Comparison of ENCODE assay signal across 1 cellular context in the genomic region with DNA sequence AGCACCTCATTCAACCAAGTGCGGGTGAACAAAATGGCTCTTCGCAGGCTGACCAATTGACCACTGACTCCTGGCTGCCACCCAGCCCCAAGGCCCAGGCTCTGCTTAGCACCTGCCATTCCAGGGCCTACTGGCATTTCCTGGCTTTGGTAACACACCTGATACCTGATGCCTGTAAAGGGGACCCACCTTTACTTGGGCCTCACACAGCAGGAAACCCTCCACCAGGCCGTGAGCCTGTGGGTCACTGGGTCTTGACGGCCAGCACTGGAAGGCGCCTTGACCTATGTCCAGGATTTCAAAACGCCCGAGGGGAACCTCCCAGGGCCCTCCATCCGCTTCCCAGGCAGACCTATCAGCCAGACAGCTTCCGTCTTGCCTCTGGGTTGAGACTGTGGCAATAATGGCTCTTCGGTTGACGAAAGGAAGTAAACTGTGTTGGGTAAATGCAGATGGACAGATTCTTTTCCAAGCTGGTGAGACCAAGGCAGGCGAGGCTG.
TF ChIP-seq lines count a peak whose summit lies in the region.

No MANE protein-coding gene starts in this region.

TF ChIP-seq in GM12878, 131 proteins besides CTCF, POLR2A, EP300 and RAD21:
- TF ChIP-seq, protein P1, sequence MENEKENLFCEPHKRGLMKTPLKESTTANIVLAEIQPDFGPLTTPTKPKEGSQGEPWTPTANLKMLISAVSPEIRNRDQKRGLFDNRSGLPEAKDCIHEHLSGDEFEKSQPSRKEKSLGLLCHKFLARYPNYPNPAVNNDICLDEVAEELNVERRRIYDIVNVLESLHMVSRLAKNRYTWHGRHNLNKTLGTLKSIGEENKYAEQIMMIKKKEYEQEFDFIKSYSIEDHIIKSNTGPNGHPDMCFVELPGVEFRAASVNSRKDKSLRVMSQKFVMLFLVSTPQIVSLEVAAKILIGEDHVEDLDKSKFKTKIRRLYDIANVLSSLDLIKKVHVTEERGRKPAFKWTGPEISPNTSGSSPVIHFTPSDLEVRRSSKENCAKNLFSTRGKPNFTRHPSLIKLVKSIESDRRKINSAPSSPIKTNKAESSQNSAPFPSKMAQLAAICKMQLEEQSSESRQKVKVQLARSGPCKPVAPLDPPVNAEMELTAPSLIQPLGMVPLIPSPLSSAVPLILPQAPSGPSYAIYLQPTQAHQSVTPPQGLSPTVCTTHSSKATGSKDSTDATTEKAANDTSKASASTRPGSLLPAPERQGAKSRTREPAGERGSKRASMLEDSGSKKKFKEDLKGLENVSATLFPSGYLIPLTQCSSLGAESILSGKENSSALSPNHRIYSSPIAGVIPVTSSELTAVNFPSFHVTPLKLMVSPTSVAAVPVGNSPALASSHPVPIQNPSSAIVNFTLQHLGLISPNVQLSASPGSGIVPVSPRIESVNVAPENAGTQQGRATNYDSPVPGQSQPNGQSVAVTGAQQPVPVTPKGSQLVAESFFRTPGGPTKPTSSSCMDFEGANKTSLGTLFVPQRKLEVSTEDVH (IDR thresholded peaks at IDR 0.05; ENCODE audit: low read depth, partially characterized antibody), result no peak
- TF ChIP-seq TCF7 (IDR thresholded peaks at IDR 0.05; ENCODE audit: borderline replicate concordance) (no peak), KLF5 (IDR thresholded peaks at IDR 0.05; ENCODE audit: partially characterized antibody) (no peak), BCL11A (IDR thresholded peaks at IDR 0.05; ENCODE audit: low read depth, low read length) (no peak), SIN3A (IDR thresholded peaks at IDR 0.05; ENCODE audit: low read depth, low read length) (no peak), CHD1 (IDR thresholded peaks at IDR 0.05; ENCODE audit: low read depth, low read length) (no peak), NR2C1 (IDR thresholded peaks at IDR 0.05) (no peak), TAF1 (IDR thresholded peaks at IDR 0.05; ENCODE audit: borderline replicate concordance, low read depth, low read length) (no peak), KDM1A (IDR thresholded peaks at IDR 0.05; ENCODE audit: borderline replicate concordance) (no peak), NFYA (IDR thresholded peaks at IDR 0.05; ENCODE audit: borderline replicate concordance, low read depth, low read length) (no peak), IRF4 (IDR thresholded peaks at IDR 0.05; ENCODE audit: low read depth, low read length) (no peak)
- TF ChIP-seq, protein P2, sequence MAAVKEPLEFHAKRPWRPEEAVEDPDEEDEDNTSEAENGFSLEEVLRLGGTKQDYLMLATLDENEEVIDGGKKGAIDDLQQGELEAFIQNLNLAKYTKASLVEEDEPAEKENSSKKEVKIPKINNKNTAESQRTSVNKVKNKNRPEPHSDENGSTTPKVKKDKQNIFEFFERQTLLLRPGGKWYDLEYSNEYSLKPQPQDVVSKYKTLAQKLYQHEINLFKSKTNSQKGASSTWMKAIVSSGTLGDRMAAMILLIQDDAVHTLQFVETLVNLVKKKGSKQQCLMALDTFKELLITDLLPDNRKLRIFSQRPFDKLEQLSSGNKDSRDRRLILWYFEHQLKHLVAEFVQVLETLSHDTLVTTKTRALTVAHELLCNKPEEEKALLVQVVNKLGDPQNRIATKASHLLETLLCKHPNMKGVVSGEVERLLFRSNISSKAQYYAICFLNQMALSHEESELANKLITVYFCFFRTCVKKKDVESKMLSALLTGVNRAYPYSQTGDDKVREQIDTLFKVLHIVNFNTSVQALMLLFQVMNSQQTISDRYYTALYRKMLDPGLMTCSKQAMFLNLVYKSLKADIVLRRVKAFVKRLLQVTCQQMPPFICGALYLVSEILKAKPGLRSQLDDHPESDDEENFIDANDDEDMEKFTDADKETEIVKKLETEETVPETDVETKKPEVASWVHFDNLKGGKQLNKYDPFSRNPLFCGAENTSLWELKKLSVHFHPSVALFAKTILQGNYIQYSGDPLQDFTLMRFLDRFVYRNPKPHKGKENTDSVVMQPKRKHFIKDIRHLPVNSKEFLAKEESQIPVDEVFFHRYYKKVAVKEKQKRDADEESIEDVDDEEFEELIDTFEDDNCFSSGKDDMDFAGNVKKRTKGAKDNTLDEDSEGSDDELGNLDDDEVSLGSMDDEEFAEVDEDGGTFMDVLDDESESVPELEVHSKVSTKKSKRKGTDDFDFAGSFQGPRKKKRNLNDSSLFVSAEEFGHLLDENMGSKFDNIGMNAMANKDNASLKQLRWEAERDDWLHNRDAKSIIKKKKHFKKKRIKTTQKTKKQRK (IDR thresholded peaks at IDR 0.05; ENCODE audit: low read depth, low read length), result no peak
- TF ChIP-seq, protein P3, sequence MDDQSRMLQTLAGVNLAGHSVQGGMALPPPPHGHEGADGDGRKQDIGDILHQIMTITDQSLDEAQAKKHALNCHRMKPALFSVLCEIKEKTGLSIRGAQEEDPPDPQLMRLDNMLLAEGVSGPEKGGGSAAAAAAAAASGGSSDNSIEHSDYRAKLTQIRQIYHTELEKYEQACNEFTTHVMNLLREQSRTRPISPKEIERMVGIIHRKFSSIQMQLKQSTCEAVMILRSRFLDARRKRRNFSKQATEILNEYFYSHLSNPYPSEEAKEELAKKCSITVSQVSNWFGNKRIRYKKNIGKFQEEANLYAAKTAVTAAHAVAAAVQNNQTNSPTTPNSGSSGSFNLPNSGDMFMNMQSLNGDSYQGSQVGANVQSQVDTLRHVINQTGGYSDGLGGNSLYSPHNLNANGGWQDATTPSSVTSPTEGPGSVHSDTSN (IDR thresholded peaks at IDR 0.05; ENCODE audit: insufficient replicate concordance, low read depth, low read length), result no peak
- TF ChIP-seq, protein P4, sequence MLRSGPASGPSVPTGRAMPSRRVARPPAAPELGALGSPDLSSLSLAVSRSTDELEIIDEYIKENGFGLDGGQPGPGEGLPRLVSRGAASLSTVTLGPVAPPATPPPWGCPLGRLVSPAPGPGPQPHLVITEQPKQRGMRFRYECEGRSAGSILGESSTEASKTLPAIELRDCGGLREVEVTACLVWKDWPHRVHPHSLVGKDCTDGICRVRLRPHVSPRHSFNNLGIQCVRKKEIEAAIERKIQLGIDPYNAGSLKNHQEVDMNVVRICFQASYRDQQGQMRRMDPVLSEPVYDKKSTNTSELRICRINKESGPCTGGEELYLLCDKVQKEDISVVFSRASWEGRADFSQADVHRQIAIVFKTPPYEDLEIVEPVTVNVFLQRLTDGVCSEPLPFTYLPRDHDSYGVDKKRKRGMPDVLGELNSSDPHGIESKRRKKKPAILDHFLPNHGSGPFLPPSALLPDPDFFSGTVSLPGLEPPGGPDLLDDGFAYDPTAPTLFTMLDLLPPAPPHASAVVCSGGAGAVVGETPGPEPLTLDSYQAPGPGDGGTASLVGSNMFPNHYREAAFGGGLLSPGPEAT (IDR thresholded peaks at IDR 0.05; ENCODE audit: low read depth), result no peak
- TF ChIP-seq, protein P5, sequence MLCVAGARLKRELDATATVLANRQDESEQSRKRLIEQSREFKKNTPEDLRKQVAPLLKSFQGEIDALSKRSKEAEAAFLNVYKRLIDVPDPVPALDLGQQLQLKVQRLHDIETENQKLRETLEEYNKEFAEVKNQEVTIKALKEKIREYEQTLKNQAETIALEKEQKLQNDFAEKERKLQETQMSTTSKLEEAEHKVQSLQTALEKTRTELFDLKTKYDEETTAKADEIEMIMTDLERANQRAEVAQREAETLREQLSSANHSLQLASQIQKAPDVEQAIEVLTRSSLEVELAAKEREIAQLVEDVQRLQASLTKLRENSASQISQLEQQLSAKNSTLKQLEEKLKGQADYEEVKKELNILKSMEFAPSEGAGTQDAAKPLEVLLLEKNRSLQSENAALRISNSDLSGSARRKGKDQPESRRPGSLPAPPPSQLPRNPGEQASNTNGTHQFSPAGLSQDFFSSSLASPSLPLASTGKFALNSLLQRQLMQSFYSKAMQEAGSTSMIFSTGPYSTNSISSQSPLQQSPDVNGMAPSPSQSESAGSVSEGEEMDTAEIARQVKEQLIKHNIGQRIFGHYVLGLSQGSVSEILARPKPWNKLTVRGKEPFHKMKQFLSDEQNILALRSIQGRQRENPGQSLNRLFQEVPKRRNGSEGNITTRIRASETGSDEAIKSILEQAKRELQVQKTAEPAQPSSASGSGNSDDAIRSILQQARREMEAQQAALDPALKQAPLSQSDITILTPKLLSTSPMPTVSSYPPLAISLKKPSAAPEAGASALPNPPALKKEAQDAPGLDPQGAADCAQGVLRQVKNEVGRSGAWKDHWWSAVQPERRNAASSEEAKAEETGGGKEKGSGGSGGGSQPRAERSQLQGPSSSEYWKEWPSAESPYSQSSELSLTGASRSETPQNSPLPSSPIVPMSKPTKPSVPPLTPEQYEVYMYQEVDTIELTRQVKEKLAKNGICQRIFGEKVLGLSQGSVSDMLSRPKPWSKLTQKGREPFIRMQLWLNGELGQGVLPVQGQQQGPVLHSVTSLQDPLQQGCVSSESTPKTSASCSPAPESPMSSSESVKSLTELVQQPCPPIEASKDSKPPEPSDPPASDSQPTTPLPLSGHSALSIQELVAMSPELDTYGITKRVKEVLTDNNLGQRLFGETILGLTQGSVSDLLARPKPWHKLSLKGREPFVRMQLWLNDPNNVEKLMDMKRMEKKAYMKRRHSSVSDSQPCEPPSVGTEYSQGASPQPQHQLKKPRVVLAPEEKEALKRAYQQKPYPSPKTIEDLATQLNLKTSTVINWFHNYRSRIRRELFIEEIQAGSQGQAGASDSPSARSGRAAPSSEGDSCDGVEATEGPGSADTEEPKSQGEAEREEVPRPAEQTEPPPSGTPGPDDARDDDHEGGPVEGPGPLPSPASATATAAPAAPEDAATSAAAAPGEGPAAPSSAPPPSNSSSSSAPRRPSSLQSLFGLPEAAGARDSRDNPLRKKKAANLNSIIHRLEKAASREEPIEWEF (IDR thresholded peaks at IDR 0.05; ENCODE audit: insufficient replicate concordance, low read depth, low read length), result no peak
